2 cellular contexts compared by ENCODE assay signal in the genomic region with DNA sequence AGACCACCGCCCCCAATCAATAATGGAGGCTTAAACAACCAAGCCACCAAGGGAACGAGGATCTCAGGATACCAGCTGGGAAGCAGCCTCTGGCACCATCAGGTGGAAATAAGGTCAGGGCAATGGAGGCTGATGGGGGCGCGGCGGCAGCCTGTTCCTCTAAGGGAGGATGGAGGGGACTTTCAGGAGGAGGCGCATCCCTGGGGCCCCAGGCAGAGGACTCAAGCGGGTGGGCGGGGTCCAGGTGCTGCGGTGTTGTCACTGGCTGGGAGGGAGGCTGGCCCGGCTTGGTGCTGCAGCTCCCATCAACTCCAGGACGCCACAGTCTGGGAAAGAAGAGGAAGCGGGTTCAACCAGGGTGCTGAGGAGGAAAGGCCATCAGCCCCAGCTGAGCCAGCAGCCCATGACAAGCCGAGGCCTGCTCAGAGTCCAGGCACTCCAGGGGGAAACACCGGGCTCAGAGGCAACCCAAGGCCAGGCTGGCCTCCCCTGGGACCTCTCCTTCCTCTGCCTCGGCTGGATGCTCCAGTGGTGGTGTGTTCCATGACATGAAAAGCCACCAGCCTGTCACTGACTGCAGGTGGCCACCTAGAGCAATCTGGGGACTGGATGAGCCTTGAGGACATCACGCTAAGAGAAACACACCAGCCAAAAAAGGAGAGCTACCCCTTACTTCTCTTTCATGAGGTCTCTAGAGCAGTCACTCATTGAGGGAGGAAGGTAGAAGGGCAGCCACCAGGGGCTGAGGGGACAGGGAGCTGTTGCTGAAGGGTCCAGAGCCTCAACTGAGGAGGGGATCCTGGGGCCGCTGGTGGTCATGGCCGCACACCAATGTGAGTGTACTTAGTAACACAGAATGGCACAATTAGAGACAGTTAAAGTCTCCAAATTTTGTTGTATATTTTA.
TF ChIP-seq lines count a peak whose summit lies in the region.

No MANE protein-coding gene starts in this region.

TF ChIP-seq in HCT116, 20 proteins besides CTCF, POLR2A, EP300 and RAD21:
- no peak for TF ChIP-seq ZNF274 (IDR thresholded peaks at IDR 0.05; ENCODE audit: low read depth, low read length)
- no peak for TF ChIP-seq EZH2 (IDR thresholded peaks at IDR 0.05)
- TF ChIP-seq EZH2phosphoT487 (IDR thresholded peaks at IDR 0.05; ENCODE audit: borderline replicate concordance) = no peak
- TF ChIP-seq, protein P1, sequence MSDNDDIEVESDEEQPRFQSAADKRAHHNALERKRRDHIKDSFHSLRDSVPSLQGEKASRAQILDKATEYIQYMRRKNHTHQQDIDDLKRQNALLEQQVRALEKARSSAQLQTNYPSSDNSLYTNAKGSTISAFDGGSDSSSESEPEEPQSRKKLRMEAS (IDR thresholded peaks at IDR 0.05) = no peak
- TF ChIP-seq ZFX (IDR thresholded peaks at IDR 0.05) = no peak
- TF ChIP-seq, protein P2, sequence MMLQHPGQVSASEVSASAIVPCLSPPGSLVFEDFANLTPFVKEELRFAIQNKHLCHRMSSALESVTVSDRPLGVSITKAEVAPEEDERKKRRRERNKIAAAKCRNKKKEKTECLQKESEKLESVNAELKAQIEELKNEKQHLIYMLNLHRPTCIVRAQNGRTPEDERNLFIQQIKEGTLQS (IDR thresholded peaks at IDR 0.05) = no peak
- TF ChIP-seq SRF (IDR thresholded peaks at IDR 0.05; ENCODE audit: low read depth) = no peak
- no peak for TF ChIP-seq POLR2AphosphoS5 (IDR thresholded peaks at IDR 0.05; ENCODE audit: low read depth, low read length)
- TF ChIP-seq TCF7L2 (IDR thresholded peaks at IDR 0.05; ENCODE audit: borderline replicate concordance, extremely low read depth, insufficient read depth, insufficient read length) = no peak
- TF ChIP-seq JUND (IDR thresholded peaks at IDR 0.05) = no peak
- no peak for TF ChIP-seq FOSL1 (IDR thresholded peaks at IDR 0.05; ENCODE audit: low read depth)

TF ChIP-seq in GM12878, 131 proteins besides CTCF, POLR2A, EP300 and RAD21:
- TF ChIP-seq CHD1 (IDR thresholded peaks at IDR 0.05; ENCODE audit: low read depth, low read length) (no peak), YBX1 (IDR thresholded peaks at IDR 0.05) (no peak), NR2C1 (IDR thresholded peaks at IDR 0.05) (no peak), STAT1 (conservative IDR thresholded peaks at IDR 0.05) (no peak), RCOR1 (conservative IDR thresholded peaks at IDR 0.05; ENCODE audit: low read depth, low read length) (no peak), ZNF217 (IDR thresholded peaks at IDR 0.05) (no peak), HDAC2 (IDR thresholded peaks at IDR 0.05) (no peak), SMC3 (IDR thresholded peaks at IDR 0.05; ENCODE audit: borderline replicate concordance, low read length) (no peak), SMARCA5 (IDR thresholded peaks at IDR 0.05) (no peak), NR2F1 (conservative IDR thresholded peaks at IDR 0.05) (no peak), RAD51 (IDR thresholded peaks at IDR 0.05) (no peak), ZZZ3 (IDR thresholded peaks at IDR 0.05; ENCODE audit: control insufficient read depth, insufficient read length, low read depth) (no peak), WRNIP1 (IDR thresholded peaks at IDR 0.05; ENCODE audit: borderline replicate concordance, low read depth, low read length) (no peak), SMAD5 (IDR thresholded peaks at IDR 0.05; ENCODE audit: low read depth) (no peak)
- TF ChIP-seq, protein P3, sequence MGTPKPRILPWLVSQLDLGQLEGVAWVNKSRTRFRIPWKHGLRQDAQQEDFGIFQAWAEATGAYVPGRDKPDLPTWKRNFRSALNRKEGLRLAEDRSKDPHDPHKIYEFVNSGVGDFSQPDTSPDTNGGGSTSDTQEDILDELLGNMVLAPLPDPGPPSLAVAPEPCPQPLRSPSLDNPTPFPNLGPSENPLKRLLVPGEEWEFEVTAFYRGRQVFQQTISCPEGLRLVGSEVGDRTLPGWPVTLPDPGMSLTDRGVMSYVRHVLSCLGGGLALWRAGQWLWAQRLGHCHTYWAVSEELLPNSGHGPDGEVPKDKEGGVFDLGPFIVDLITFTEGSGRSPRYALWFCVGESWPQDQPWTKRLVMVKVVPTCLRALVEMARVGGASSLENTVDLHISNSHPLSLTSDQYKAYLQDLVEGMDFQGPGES (IDR thresholded peaks at IDR 0.05) = no peak
- TF ChIP-seq, protein P4, sequence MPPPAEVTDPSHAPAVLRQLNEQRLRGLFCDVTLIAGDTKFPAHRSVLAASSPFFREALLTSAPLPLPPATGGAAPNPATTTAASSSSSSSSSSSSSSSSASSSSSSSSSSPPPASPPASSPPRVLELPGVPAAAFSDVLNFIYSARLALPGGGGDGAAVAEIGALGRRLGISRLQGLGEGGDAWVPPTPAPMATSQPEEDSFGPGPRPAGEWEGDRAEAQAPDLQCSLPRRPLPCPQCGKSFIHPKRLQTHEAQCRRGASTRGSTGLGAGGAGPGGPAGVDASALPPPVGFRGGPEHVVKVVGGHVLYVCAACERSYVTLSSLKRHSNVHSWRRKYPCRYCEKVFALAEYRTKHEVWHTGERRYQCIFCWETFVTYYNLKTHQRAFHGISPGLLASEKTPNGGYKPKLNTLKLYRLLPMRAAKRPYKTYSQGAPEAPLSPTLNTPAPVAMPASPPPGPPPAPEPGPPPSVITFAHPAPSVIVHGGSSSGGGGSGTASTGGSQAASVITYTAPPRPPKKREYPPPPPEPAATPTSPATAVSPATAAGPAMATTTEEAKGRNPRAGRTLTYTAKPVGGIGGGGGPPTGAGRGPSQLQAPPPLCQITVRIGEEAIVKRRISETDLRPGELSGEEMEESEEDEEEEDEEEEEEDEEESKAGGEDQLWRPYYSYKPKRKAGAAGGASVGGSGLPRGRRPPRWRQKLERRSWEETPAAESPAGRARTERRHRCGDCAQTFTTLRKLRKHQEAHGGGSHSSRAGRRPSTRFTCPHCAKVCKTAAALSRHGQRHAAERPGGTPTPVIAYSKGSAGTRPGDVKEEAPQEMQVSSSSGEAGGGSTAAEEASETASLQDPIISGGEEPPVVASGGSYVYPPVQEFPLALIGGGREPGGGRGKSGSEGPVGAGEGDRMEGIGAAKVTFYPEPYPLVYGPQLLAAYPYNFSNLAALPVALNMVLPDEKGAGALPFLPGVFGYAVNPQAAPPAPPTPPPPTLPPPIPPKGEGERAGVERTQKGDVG (CRISPR knock-in tag; IDR thresholded peaks at IDR 0.05) = no peak
- TF ChIP-seq, protein P1 (IDR thresholded peaks at IDR 0.05; ENCODE audit: low read depth, low read length) = no peak
- TF ChIP-seq, protein P5, sequence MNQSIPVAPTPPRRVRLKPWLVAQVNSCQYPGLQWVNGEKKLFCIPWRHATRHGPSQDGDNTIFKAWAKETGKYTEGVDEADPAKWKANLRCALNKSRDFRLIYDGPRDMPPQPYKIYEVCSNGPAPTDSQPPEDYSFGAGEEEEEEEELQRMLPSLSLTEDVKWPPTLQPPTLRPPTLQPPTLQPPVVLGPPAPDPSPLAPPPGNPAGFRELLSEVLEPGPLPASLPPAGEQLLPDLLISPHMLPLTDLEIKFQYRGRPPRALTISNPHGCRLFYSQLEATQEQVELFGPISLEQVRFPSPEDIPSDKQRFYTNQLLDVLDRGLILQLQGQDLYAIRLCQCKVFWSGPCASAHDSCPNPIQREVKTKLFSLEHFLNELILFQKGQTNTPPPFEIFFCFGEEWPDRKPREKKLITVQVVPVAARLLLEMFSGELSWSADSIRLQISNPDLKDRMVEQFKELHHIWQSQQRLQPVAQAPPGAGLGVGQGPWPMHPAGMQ (IDR thresholded peaks at IDR 0.05; ENCODE audit: borderline replicate concordance) = no peak
TF ChIP-seq in GM12878: peak in this region for 0.
